14 cellular contexts compared by ENCODE assay signal in genomic region chr3:57594144-57594543, GRCh38. TPM values are rescaled to one million over a fixed set of nuclear protein-coding genes. Genes with fewer than 3 reads are reported as not detected.
DNase-seq lines count a peak whose midpoint lies in the region; ATAC-seq and TF ChIP-seq lines count a peak whose summit lies in the region.
"Had no signal": no experiment of that assay in that cellular context is flagged by ENCODE, and none has a peak within 500 bp of the region (broad histone marks: within the 10 kb centered on the region; RNA-seq: fewer than 3 reads in every experiment).

No MANE protein-coding gene starts in this region.

- H3K27ac Mint-ChIP-seq in activated CD4-positive, alpha-beta T cell treated with anti-CD3 and anti-CD28 coated beads for 36 hours: peak overlapping the region; percentile 64
- no peak overlapping the region for H3K27ac Mint-ChIP-seq in T-helper 17 cell

- no peak for DNase-seq in activated CD4-positive, alpha-beta T cell treated with anti-CD3 and anti-CD28 coated beads for 36 hours
- DNase-seq in activated CD4-positive, alpha-beta T cell treated with anti-CD3 and anti-CD28 coated beads, Interleukin-2, amount 50 U/mL, for 1 hour: no peak
- DNase-seq in T-helper 17 cell: no peak
- no peak for DNase-seq in epithelial cell of proximal tubule (ENCODE audit: low read depth)
- DNase-seq in sigmoid colon: no peak
- DNase-seq in NCI-H2029 treated with DMSO at 0.1 percent for 48 hours (lab: John Stamatoyannopoulos, UW): no peak
- no peak for DNase-seq in activated CD8-positive, alpha-beta memory T cell treated with anti-CD3 and anti-CD28 coated beads for 24 hours
- DNase-seq in substantia nigra (lab: John Stamatoyannopoulos, UW): no peak
- DNase-seq: ACHN; activated CD4-positive, alpha-beta T cell treated with anti-CD3 and anti-CD28 coated beads for 48 hours; central memory CD4-positive, alpha-beta T cell; mesendoderm; NCI-H187 treated with DMSO at 0.1 percent for 48 hours; stimulated activated CD4-positive, alpha-beta T cell treated with anti-CD3 and anti-CD28 coated beads, Interleukin-15, amount 100 ng/mL, for 24 hours had no signal

- no peaks in the 10 kb centered on the region for H3K9me3 Mint-ChIP-seq in activated CD4-positive, alpha-beta T cell treated with anti-CD3 and anti-CD28 coated beads for 36 hours (ENCODE audit: low read depth)

- H3K36me3 ChIP-seq in sigmoid colon: no peaks in the 10 kb centered on the region

- peaks cover 0 to 57% (median 49%) of the 10 kb centered on the region in 4 donors for H3K4me1 ChIP-seq in sigmoid colon

- no peaks in the 10 kb centered on the region for H3K27me3 ChIP-seq in sigmoid colon

- TF ChIP-seq CTCF in epithelial cell of proximal tubule (conservative IDR thresholded peaks at IDR 0.05; ENCODE audit: low read depth, low read length) (no peak), sigmoid colon (IDR thresholded peaks at IDR 0.05) (no peak)

- no peak for TF ChIP-seq EP300 in sigmoid colon (IDR thresholded peaks at IDR 0.05)

- H3K4me3 ChIP-seq in epithelial cell of proximal tubule (ENCODE audit: low read depth, low read length) (peak overlapping the region; percentile 85), sigmoid colon (no peak overlapping the region)

- no peak for ATAC-seq in activated CD4-positive, alpha-beta T cell treated with anti-CD3 and anti-CD28 coated beads for 36 hours
- ATAC-seq in T-helper 17 cell: no peak

- peak overlapping the region in 3 of 4 donors; percentile 94 to 99 (median 97) for H3K27ac ChIP-seq in sigmoid colon
- H3K27ac ChIP-seq in substantia nigra (ENCODE audit: low read depth, low read length, poor library complexity, severe bottlenecking): no peak overlapping the region

- 63 to 82% methylated on average over 4 of the region's 4 CpGs for WGBS in sigmoid colon, 2 donors

- H3K27me3 Mint-ChIP-seq in activated CD4-positive, alpha-beta T cell treated with anti-CD3 and anti-CD28 coated beads for 36 hours: no peaks in the 10 kb centered on the region
- H3K27me3 Mint-ChIP-seq in T-helper 17 cell: no peaks in the 10 kb centered on the region

- H3K4me1 Mint-ChIP-seq in activated CD4-positive, alpha-beta T cell treated with anti-CD3 and anti-CD28 coated beads for 36 hours: peaks cover 31% of the 10 kb centered on the region
- H3K4me1 Mint-ChIP-seq in T-helper 17 cell: peaks cover 40% of the 10 kb centered on the region

- H3K9me3 ChIP-seq in T-helper 17 cell (ENCODE audit: control insufficient read depth, low read length, poor library complexity, severe bottlenecking) (no peaks in the 10 kb centered on the region), sigmoid colon (no peaks in the 10 kb centered on the region)

- H3K36me3 Mint-ChIP-seq in activated CD4-positive, alpha-beta T cell treated with anti-CD3 and anti-CD28 coated beads for 36 hours (ENCODE audit: low read depth): peaks cover 23% of the 10 kb centered on the region
- peaks cover 2% of the 10 kb centered on the region for H3K36me3 Mint-ChIP-seq in T-helper 17 cell (ENCODE audit: low read depth)

- H3K4me3 Mint-ChIP-seq in activated CD4-positive, alpha-beta T cell treated with anti-CD3 and anti-CD28 coated beads for 36 hours: peak overlapping the region; percentile 98
- H3K4me3 Mint-ChIP-seq in T-helper 17 cell: peak overlapping the region; percentile 75

- no peak for TF ChIP-seq POLR2A in sigmoid colon (IDR thresholded peaks at IDR 0.05)

- POLR2A ChIA-PET in activated CD4-positive, alpha-beta T cell treated with anti-CD3 and anti-CD28 coated beads for 36 hours (lab: Charles Lee): interaction anchor here (0.7 kb wide), 1 partner anchor 679 kb away, joined by 3 read pairs; no protein-coding TSS in a partner anchor

- intact Hi-C loops in activated CD4-positive, alpha-beta T cell treated with anti-CD3 and anti-CD28 coated beads for 36 hours (cut with DNase I, micrococcal nuclease): loop anchor here in 1 of 2 experiments (10.0 kb wide), 3 partner anchors 719 to 839 kb away; no protein-coding TSS in a partner anchor
- intact Hi-C loops in sigmoid colon (cut with DNase I): no loop called here

- CTCF ChIA-PET in activated CD4-positive, alpha-beta T cell treated with anti-CD3 and anti-CD28 coated beads for 36 hours (lab: Charles Lee): interaction anchor here (0.5 to 0.7 kb wide), 2 partner anchors 16 to 97 kb away, joined by 3 read pairs; no protein-coding TSS in a partner anchor

RNA-seq across cellular contexts. Expression of gene ARF4, which starts 3.0 kb away (rescaled TPM):
- total RNA-seq in activated CD4-positive, alpha-beta T cell treated with anti-CD3 and anti-CD28 coated beads for 36 hours: 10 to 100 TPM; 49.6 to 50.0 TPM
- 10 to 100 TPM; 69.0 to 71.3 TPM for total RNA-seq in T-helper 17 cell
- total RNA-seq in epithelial cell of proximal tubule: 173 and 207 TPM in 2 replicates
- total RNA-seq in sigmoid colon: 10 to 100 TPM; 88.1 to 96.9 (median 89.3) TPM
- 100 to 1,000 TPM; 162 to 290 (median 168) TPM for polyA plus RNA-seq in sigmoid colon

RNA-seq across cellular contexts. Expression of gene PDE12, which starts 38.1 kb away (rescaled TPM):
- total RNA-seq in activated CD4-positive, alpha-beta T cell treated with anti-CD3 and anti-CD28 coated beads for 36 hours: 10 to 100 TPM; 19.2 to 19.9 TPM
- total RNA-seq in T-helper 17 cell (10 to 100 TPM; 30.2 to 31.7 TPM), epithelial cell of proximal tubule (13.3 and 29.8 TPM in 2 replicates), sigmoid colon (10 to 100 TPM; 11.4 to 17.9 (median 12.4) TPM)
- polyA plus RNA-seq in sigmoid colon: 1 to 10 TPM; 4.8 to 7.4 (median 7.4) TPM

RNA-seq across cellular contexts. Expression of gene DNAH12, which starts 50.0 kb away (rescaled TPM):
- total RNA-seq in activated CD4-positive, alpha-beta T cell treated with anti-CD3 and anti-CD28 coated beads for 36 hours: not detected
- total RNA-seq in T-helper 17 cell (under 1 TPM; 0.07 to 0.23 TPM), epithelial cell of proximal tubule (not detected in 2 replicates), sigmoid colon (under 1 TPM in 2 of 4 donors, not detected in 2; 0.27 to 0.28 TPM)
- polyA plus RNA-seq in sigmoid colon: under 1 TPM in 1 of 3 donors, not detected in 2; 0.16 TPM
